26 cellular contexts compared by ENCODE assay signal in genomic region chr10:23403719-23404118, GRCh38. TPM values are rescaled to one million over a fixed set of nuclear protein-coding genes. Genes with fewer than 3 reads are reported as not detected.
"Had no signal": no experiment of that assay in that cellular context is flagged by ENCODE, and none has a peak within 500 bp of the region (broad histone marks: within the 10 kb centered on the region; RNA-seq: fewer than 3 reads in every experiment).

No MANE protein-coding gene starts in this region.

- H3K27ac Mint-ChIP-seq: activated B cell treated with CpG ODN at 0.5 μM for 24 hours; activated CD4-positive, alpha-beta memory T cell treated with anti-CD3 and anti-CD28 coated beads for 36 hours; activated CD4-positive, alpha-beta T cell treated with anti-CD3 and anti-CD28 coated beads, Interleukin-2, amount 10 ng/mL, durations not matched to agents 7 days and 5 days; activated naive CD4-positive, alpha-beta T cell treated with anti-CD3 and anti-CD28 coated beads for 36 hours; activated naive CD8-positive, alpha-beta T cell; activated T-helper 17 cell treated with anti-CD3 and anti-CD28 coated beads, Interleukin-2, amount 50 U/mL, for 72 hours; T-helper 17 cell had no signal

- H3K4me3 ChIP-seq: K562 had no signal

- H3K4me3 Mint-ChIP-seq: activated B cell treated with CpG ODN at 0.5 μM for 24 hours; activated CD4-positive, alpha-beta memory T cell treated with anti-CD3 and anti-CD28 coated beads for 36 hours; activated CD4-positive, alpha-beta T cell treated with anti-CD3 and anti-CD28 coated beads, Interleukin-2, amount 10 ng/mL, durations not matched to agents 7 days and 5 days; activated naive CD4-positive, alpha-beta T cell treated with anti-CD3 and anti-CD28 coated beads for 36 hours; activated naive CD8-positive, alpha-beta T cell; activated T-cell treated with anti-CD3 and anti-CD28 coated beads, Interleukin-2, amount 50 U/mL, for 4 hours; activated T-helper 17 cell treated with anti-CD3 and anti-CD28 coated beads, Interleukin-2, amount 50 U/mL, for 72 hours; brain; T-helper 17 cell had no signal

- H3K36me3 Mint-ChIP-seq: activated CD4-positive, alpha-beta memory T cell treated with anti-CD3 and anti-CD28 coated beads for 36 hours; activated naive CD8-positive, alpha-beta T cell; brain had no signal

- H3K4me1 Mint-ChIP-seq: activated B cell treated with CpG ODN at 0.5 μM for 24 hours; activated CD4-positive, alpha-beta T cell treated with anti-CD3 and anti-CD28 coated beads, Interleukin-2, amount 10 ng/mL, durations not matched to agents 7 days and 5 days; activated T-helper 17 cell treated with anti-CD3 and anti-CD28 coated beads, Interleukin-2, amount 50 U/mL, for 72 hours; T-helper 17 cell had no signal

- ATAC-seq: activated T-cell treated with anti-CD3 and anti-CD28 coated beads, Interleukin-2, amount 50 U/mL, for 4 hours; activated T-helper 17 cell treated with anti-CD3 and anti-CD28 coated beads, Interleukin-2, amount 50 U/mL, for 72 hours; K562; PC-3; T-helper 17 cell had no signal

- DNase-seq: activated B cell treated with CpG ODN at 0.5 μM for 24 hours; activated CD4-positive, alpha-beta memory T cell treated with anti-CD3 and anti-CD28 coated beads for 36 hours; activated CD4-positive, alpha-beta T cell treated with anti-CD3 and anti-CD28 coated beads for 1 hour; activated CD4-positive, alpha-beta T cell treated with anti-CD3 and anti-CD28 coated beads, Interleukin-2, amount 10 ng/mL, durations not matched to agents 7 days and 5 days; activated CD8-positive, alpha-beta memory T cell treated with anti-CD3 and anti-CD28 coated beads for 24 hours; activated gamma-delta T cell; activated naive CD4-positive, alpha-beta T cell treated with anti-CD3 and anti-CD28 coated beads for 36 hours; activated T-cell treated with anti-CD3 and anti-CD28 coated beads, Interleukin-2, amount 50 U/mL, for 4 hours; amygdala; Karpas-422; NCI-H1105 treated with DMSO at 0.1 percent for 48 hours; NCI-H1436 treated with DMSO at 0.1 percent for 48 hours; NCI-H187 treated with DMSO at 0.1 percent for 48 hours; NCI-H2081 treated with DMSO at 0.1 percent for 48 hours; NCI-H446; NCI-H524; PC-3; SIG-M5; T-helper 17 cell; T-helper 9 cell had no signal

- FAIRE-seq: astrocyte, K562, RCC 7860 had no signal

- H3K27me3 Mint-ChIP-seq: activated B cell treated with CpG ODN at 0.5 μM for 24 hours; activated CD4-positive, alpha-beta memory T cell treated with anti-CD3 and anti-CD28 coated beads for 36 hours; activated CD4-positive, alpha-beta T cell treated with anti-CD3 and anti-CD28 coated beads, Interleukin-2, amount 10 ng/mL, durations not matched to agents 7 days and 5 days; activated naive CD8-positive, alpha-beta T cell; activated T-helper 17 cell treated with anti-CD3 and anti-CD28 coated beads, Interleukin-2, amount 50 U/mL, for 72 hours; brain; T-helper 17 cell had no signal

- H3K9me3 Mint-ChIP-seq: activated B cell treated with CpG ODN at 0.5 μM for 24 hours; activated CD4-positive, alpha-beta memory T cell treated with anti-CD3 and anti-CD28 coated beads for 36 hours; activated CD4-positive, alpha-beta T cell treated with anti-CD3 and anti-CD28 coated beads, Interleukin-2, amount 10 ng/mL, durations not matched to agents 7 days and 5 days; activated naive CD4-positive, alpha-beta T cell treated with anti-CD3 and anti-CD28 coated beads for 36 hours; activated T-cell treated with anti-CD3 and anti-CD28 coated beads, Interleukin-2, amount 50 U/mL, for 4 hours; activated T-helper 17 cell treated with anti-CD3 and anti-CD28 coated beads, Interleukin-2, amount 50 U/mL, for 72 hours; brain had no signal

RNA-seq across cellular contexts. Expression of gene C10orf67, which starts 59.1 kb away (rescaled TPM):
- total RNA-seq: activated B cell treated with CpG ODN at 0.5 μM for 24 hours, K562 had no signal
- polyA plus RNA-seq: K562 had no signal
